8 cellular contexts compared by ENCODE assay signal in the genomic region with DNA sequence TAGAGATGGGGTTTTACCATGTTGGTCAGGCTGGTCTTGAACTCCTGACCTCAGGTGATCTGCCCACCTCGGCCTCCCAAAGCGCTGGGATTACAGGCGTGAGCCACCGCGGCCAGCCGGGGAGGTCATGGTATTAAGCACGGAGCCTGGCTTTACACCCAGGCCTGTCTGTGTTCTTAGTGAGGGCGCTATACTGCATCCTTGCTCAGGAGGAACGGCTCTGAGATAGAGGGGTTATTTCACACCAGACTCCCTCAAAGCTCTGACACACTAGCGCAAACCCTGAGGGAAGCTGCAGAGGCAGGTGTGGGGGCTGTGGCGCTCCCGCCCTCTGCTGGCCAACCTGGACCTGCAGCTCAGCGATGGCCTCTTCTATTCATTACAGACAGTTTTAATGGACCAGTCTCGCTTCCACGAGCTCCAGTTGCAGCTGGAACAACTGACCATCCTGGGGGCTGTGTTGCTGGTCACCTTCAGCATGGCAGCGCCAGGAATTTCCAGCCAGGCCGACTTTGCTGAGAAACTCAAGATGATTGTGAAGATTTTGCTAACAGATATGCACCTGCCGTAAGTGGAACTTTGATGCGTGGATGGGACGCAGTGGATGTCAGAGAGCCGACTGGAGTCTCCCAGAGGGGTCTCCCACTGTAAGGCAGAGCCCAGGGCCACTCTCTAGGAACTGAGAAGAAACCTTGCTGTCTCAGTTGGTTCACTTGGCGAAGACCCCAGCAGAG. TPM values are rescaled to one million over a fixed set of nuclear protein-coding genes. Genes with fewer than 3 reads are reported as not detected.
A peak's percentile ranks its signal among the peaks of the same experiment; 100 is the strongest.
DNase-seq lines count a peak whose midpoint lies in the region; ATAC-seq and TF ChIP-seq lines count a peak whose summit lies in the region.

No MANE protein-coding gene starts in this region.

- no peaks in the 10 kb centered on the region for H3K36me3 Mint-ChIP-seq in glutamatergic neuron (ENCODE audit: unreplicated experiment)

- H3K36me3 ChIP-seq in BE2C (peaks cover 4% of the 10 kb centered on the region), SK-N-SH (replicated peaks in 1 of 2; ENCODE audit: control insufficient read depth in 1 of 2, insufficient read depth in 2 of 2, low read length in 1 of 2) (peaks cover 23 to 38% of the 10 kb centered on the region in 2 experiments), upper lobe of right lung (peaks cover 67% of the 10 kb centered on the region)

- POLR2A ChIA-PET in SK-N-SH (lab: Yijun Ruan, JAX), result interaction anchor here (1.0 kb wide), 1 partner anchor 26 kb away, joined by 3 read pairs; a partner anchor contains a TSS

- intact Hi-C loops in upper lobe of right lung (cut with DNase I), result no loop called here

- peak; percentile 68 for DNase-seq in BE2C
- DNase-seq in SK-N-SH, result peak; percentile 74
- DNase-seq in activated naive CD4-positive, alpha-beta T cell (lab: John Stamatoyannopoulos, UW), result peak; percentile 19 to 72 (median 53)
- peak; percentile 80 for DNase-seq in glutamatergic neuron
- peak; percentile 37 for DNase-seq in pons (ENCODE audit: low spot score)
- DNase-seq in upper lobe of right lung, result peak; percentile 84

- H3K27ac ChIP-seq in SK-N-SH (ENCODE audit: low read depth in 2 of 2, low read length in 1 of 2), result no peak overlapping the region
- no peak overlapping the region for H3K27ac ChIP-seq in upper lobe of right lung

- no peak overlapping the region for H3K4me3 Mint-ChIP-seq in glutamatergic neuron (ENCODE audit: unreplicated experiment)

- 68% methylated on average over 21 of the region's 22 CpGs for WGBS in SK-N-SH (ENCODE audit: low lambda C conversion rate)

- H2AFZ ChIP-seq in SK-N-SH (ENCODE audit: low read depth), result no peak overlapping the region

- H3K9me2 ChIP-seq in SK-N-SH, result no peaks in the 10 kb centered on the region

- peak; percentile 77 for TF ChIP-seq CTCF in BE2C (IDR thresholded peaks at IDR 0.05; ENCODE audit: low read depth, low read length)
- peak; percentile 95 for TF ChIP-seq CTCF in LNCAP (IDR thresholded peaks at IDR 0.05)
- peak; percentile 93 for TF ChIP-seq CTCF in SK-N-SH (IDR thresholded peaks at IDR 0.05)
- peak; percentile 89 for TF ChIP-seq CTCF in glutamatergic neuron (IDR thresholded peaks at IDR 0.05; ENCODE audit: partially characterized antibody, unreplicated experiment)
- peak; percentile 85 for TF ChIP-seq CTCF in upper lobe of right lung (IDR thresholded peaks at IDR 0.05)

- peaks cover 14% of the 10 kb centered on the region for H3F3A ChIP-seq in SK-N-SH (replicated peaks; ENCODE audit: insufficient read depth)

- H3K4me2 ChIP-seq in SK-N-SH, result no peak overlapping the region

- H3K27me3 Mint-ChIP-seq in glutamatergic neuron (ENCODE audit: unreplicated experiment), result peaks cover 2% of the 10 kb centered on the region

- H3K27me3 ChIP-seq in BE2C, result no peaks in the 10 kb centered on the region
- no peaks in the 10 kb centered on the region for H3K27me3 ChIP-seq in SK-N-SH (ENCODE audit: insufficient read depth)
- no peaks in the 10 kb centered on the region for H3K27me3 ChIP-seq in upper lobe of right lung

- peak; percentile 95 for TF ChIP-seq RAD21 in SK-N-SH (IDR thresholded peaks at IDR 0.05; ENCODE audit: low read length)

- no peak overlapping the region for H3K27ac Mint-ChIP-seq in glutamatergic neuron (ENCODE audit: unreplicated experiment)

- no peaks in the 10 kb centered on the region for H3K4me1 ChIP-seq in BE2C
- peaks cover 9 to 37% of the 10 kb centered on the region in 2 experiments; a peak in 3 of 4 replicates for H3K4me1 ChIP-seq in SK-N-SH (ENCODE audit: control insufficient read depth in 1 of 2, insufficient read depth in 2 of 2, low read depth in 1 of 2, low read length in 1 of 2)
- no peaks in the 10 kb centered on the region for H3K4me1 ChIP-seq in upper lobe of right lung

- CTCF ChIA-PET in SK-N-SH (lab: Yijun Ruan, JAX), result interaction anchor here (0.5 to 5.1 kb wide), 59 partner anchors 8 to 261 kb away, joined by 3 to 42 read pairs (median 4); a partner anchor contains a TSS

- no peak for TF ChIP-seq EP300 in SK-N-SH (IDR thresholded peaks at IDR 0.05; ENCODE audit: borderline replicate concordance in 1 of 2, low read depth in 1 of 2, low read length in 1 of 2)

- H4K20me1 ChIP-seq in SK-N-SH (ENCODE audit: insufficient read depth), result no peaks in the 10 kb centered on the region

- ATAC-seq in GM19467 (IDR thresholded peaks at IDR 0.05; ENCODE audit: unreplicated experiment) (peak; percentile 67), upper lobe of right lung (peak; percentile 92)

- H3K9me3 ChIP-seq in BE2C (no peaks in the 10 kb centered on the region), SK-N-SH (no peaks in the 10 kb centered on the region), upper lobe of right lung (no peaks in the 10 kb centered on the region)

- peaks cover 12% of the 10 kb centered on the region for H3K4me1 Mint-ChIP-seq in glutamatergic neuron (ENCODE audit: low read depth, unreplicated experiment)

- H3K9me3 Mint-ChIP-seq in glutamatergic neuron (ENCODE audit: unreplicated experiment), result no peaks in the 10 kb centered on the region

- H3K79me2 ChIP-seq in SK-N-SH (ENCODE audit: insufficient read depth), result no peaks in the 10 kb centered on the region

- no peak overlapping the region for H3K9ac ChIP-seq in SK-N-SH

- H3K4me3 ChIP-seq in BE2C (ENCODE audit: low read depth, low read length) (no peak overlapping the region), SK-N-SH (ENCODE audit: low read depth in 2 of 2, low read length in 1 of 2) (no peak overlapping the region; a peak in 1 of 4 replicates), upper lobe of right lung (no peak overlapping the region)

TF ChIP-seq in SK-N-SH, 30 proteins besides CTCF, POLR2A, EP300 and RAD21:
- TF ChIP-seq, protein P1, sequence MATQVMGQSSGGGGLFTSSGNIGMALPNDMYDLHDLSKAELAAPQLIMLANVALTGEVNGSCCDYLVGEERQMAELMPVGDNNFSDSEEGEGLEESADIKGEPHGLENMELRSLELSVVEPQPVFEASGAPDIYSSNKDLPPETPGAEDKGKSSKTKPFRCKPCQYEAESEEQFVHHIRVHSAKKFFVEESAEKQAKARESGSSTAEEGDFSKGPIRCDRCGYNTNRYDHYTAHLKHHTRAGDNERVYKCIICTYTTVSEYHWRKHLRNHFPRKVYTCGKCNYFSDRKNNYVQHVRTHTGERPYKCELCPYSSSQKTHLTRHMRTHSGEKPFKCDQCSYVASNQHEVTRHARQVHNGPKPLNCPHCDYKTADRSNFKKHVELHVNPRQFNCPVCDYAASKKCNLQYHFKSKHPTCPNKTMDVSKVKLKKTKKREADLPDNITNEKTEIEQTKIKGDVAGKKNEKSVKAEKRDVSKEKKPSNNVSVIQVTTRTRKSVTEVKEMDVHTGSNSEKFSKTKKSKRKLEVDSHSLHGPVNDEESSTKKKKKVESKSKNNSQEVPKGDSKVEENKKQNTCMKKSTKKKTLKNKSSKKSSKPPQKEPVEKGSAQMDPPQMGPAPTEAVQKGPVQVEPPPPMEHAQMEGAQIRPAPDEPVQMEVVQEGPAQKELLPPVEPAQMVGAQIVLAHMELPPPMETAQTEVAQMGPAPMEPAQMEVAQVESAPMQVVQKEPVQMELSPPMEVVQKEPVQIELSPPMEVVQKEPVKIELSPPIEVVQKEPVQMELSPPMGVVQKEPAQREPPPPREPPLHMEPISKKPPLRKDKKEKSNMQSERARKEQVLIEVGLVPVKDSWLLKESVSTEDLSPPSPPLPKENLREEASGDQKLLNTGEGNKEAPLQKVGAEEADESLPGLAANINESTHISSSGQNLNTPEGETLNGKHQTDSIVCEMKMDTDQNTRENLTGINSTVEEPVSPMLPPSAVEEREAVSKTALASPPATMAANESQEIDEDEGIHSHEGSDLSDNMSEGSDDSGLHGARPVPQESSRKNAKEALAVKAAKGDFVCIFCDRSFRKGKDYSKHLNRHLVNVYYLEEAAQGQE (IDR thresholded peaks at IDR 0.05; ENCODE audit: low read depth, low read length), result no peak
- TF ChIP-seq CHD2 (IDR thresholded peaks at IDR 0.05; ENCODE audit: low read length, partially characterized antibody) (peak; percentile 49), SMC3 (IDR thresholded peaks at IDR 0.05; ENCODE audit: low read depth, low read length) (peak; percentile 98)

RNA-seq across cellular contexts. Expression of a gene that starts 26.2 kb away (rescaled TPM):
- 6.3 TPM for polyA plus RNA-seq in BE2C (2012; ENCODE audit: insufficient read depth, insufficient read length, low read depth)
- 12.7 and 15.1 TPM in 2 replicates for polyA plus RNA-seq in SK-N-SH (2012; rRNA removed)
- polyA plus RNA-seq in SK-N-SH (2012; cell fraction: cytosol; rRNA removed), result 13.1 and 13.2 TPM in 2 replicates
- 15.3 and 17.0 TPM in 2 replicates for polyA plus RNA-seq in SK-N-SH (2012; cell fraction: nucleus; rRNA removed)
- 42.0 TPM for total RNA-seq in glutamatergic neuron (ENCODE audit: unreplicated experiment)
- total RNA-seq in upper lobe of right lung, result 15.7 TPM

RNA-seq across cellular contexts. Expression of a gene that starts 49.9 kb away (rescaled TPM):
- 0.91 TPM for polyA plus RNA-seq in BE2C (2012; ENCODE audit: insufficient read depth, insufficient read length, low read depth)
- 9.7 and 14.2 TPM in 2 replicates for polyA plus RNA-seq in SK-N-SH (2012; rRNA removed)
- polyA plus RNA-seq in SK-N-SH (2012; cell fraction: cytosol; rRNA removed), result 11.2 and 11.5 TPM in 2 replicates
- 13.7 and 30.5 TPM in 2 replicates for polyA plus RNA-seq in SK-N-SH (2012; cell fraction: nucleus; rRNA removed)
- total RNA-seq in glutamatergic neuron (ENCODE audit: unreplicated experiment) (28.7 TPM), upper lobe of right lung (0.81 TPM)

Comparison
In these comparisons a context has a peak if more than half of its experiments do, and no peak if none do; other contexts are left out.
1. RNA of a gene that starts 49.9 kb away (total RNA-seq): 28.7 TPM in glutamatergic neuron (single experiment); 0.81 TPM in upper lobe of right lung (single experiment); every median in the first group is over 10 times any median in the second.
2. Peak in every context shown above with its lines, with median percentiles within 50 percentile points of each other: DNase-seq and CTCF ChIP-seq.